In genomic region chr10:63491558-63492316, GRCh38 we compare ENCODE assay signal across 10 cellular contexts. TPM values are rescaled to one million over a fixed set of nuclear protein-coding genes. Genes with fewer than 3 reads are reported as not detected.
DNase-seq lines count a peak whose midpoint lies in the region; TF ChIP-seq lines count a peak whose summit lies in the region.
"Had no signal": no experiment of that assay in that cellular context is flagged by ENCODE, and none has a peak within 500 bp of the region (broad histone marks: within the 10 kb centered on the region; RNA-seq: fewer than 3 reads in every experiment).

No MANE protein-coding gene starts in this region.

- TF ChIP-seq CTCF in BJ (IDR thresholded peaks at IDR 0.05; ENCODE audit: insufficient read depth, low read depth, low read length) (no peak), fibroblast of pulmonary artery (IDR thresholded peaks at IDR 0.05; ENCODE audit: low read length, missing control alignments) (no peak), ovary (IDR thresholded peaks at IDR 0.05) (no peak)

- CTCF ChIA-PET in BJ (lab: Yijun Ruan, JAX): interaction anchor here (0.7 kb wide), 1 partner anchor 227 kb away, joined by 4 read pairs; no protein-coding TSS in a partner anchor

- DNase-seq in BJ (ENCODE audit: low read depth) (peak; percentile 35), OCI-M1 (lab: John Stamatoyannopoulos, UW) (peak; percentile 82), fibroblast of pulmonary artery (ENCODE audit: low read depth) (peak; percentile 96), ovary (peak in 3 of 5 donors; percentile 34 to 72 (median 40)), T-helper 2 cell (no peak), cerebellar cortex (ENCODE audit: low spot score) (no peak), DMS79 (lab: John Stamatoyannopoulos, UW) (no peak)
- DNase-seq in stimulated activated CD8-positive, alpha-beta memory T cell treated with anti-CD3 and anti-CD28 coated beads, Interleukin-4, amount 100 ng/mL, for 48 hours: no peak

- H3K27ac ChIP-seq in ovary: peak overlapping the region in 1 of 2 donors; percentile 42
- H3K27ac ChIP-seq: neutrophil had no signal

- H3K27me3 ChIP-seq in BJ (ENCODE audit: control insufficient read depth, insufficient read depth, low read length): no peaks in the 10 kb centered on the region
- no peaks in the 10 kb centered on the region for H3K27me3 ChIP-seq in ovary
- H3K27me3 ChIP-seq: dorsolateral prefrontal cortex, neutrophil had no signal

- H3K4me3 ChIP-seq in BJ (ENCODE audit: low read depth, low read length) (no peak overlapping the region), fibroblast of pulmonary artery (replicated peaks; ENCODE audit: low read depth, low read length) (peak overlapping the region; percentile 39), ovary (no peak overlapping the region)
- H3K4me3 ChIP-seq: dorsolateral prefrontal cortex had no signal

- H3K9me3 ChIP-seq in ovary: no peaks in the 10 kb centered on the region
- H3K9me3 ChIP-seq: neutrophil had no signal

- H3K36me3 ChIP-seq in BJ (ENCODE audit: control insufficient read depth, insufficient read depth, low read length): no peaks in the 10 kb centered on the region
- H3K36me3 ChIP-seq in ovary: no peaks in the 10 kb centered on the region
- H3K36me3 ChIP-seq: neutrophil had no signal

- intact Hi-C loops in ovary (cut with DNase I): no loop called here

- peaks cover 5% of the 10 kb centered on the region for H3K4me1 ChIP-seq in ovary (ENCODE audit: insufficient read depth)

- WGBS in ovary, 3 donors: 51 to 61% (median 55%) methylated on average over 8 of the region's 8 CpGs

- TF ChIP-seq POLR2A in ovary (IDR thresholded peaks at IDR 0.05): no peak

- POLR2A ChIA-PET in BJ (lab: Charles Lee): interaction anchor here (0.7 kb wide), 1 partner anchor 235 kb away, joined by 3 read pairs; no protein-coding TSS in a partner anchor

- no peak for TF ChIP-seq EP300 in ovary (IDR thresholded peaks at IDR 0.05)

RNA-seq across cellular contexts. Expression of gene JMJD1C, which starts 26.0 kb away (rescaled TPM):
- polyA plus RNA-seq in BJ (2011; rRNA removed): 14.2 and 26.2 TPM in 2 replicates
- polyA minus RNA-seq in BJ (2011; rRNA and poly(A)+ RNA removed): 25.7 and 32.3 TPM in 2 replicates
- total RNA-seq in ovary: 100 to 1,000 TPM in 2 of 7 donors, 10 to 100 TPM in 5; 70.9 to 140 (median 80.1) TPM
- 10 to 100 TPM; 45.4 to 46.4 TPM for polyA plus RNA-seq in ovary

RNA-seq across cellular contexts. Expression of gene REEP3, which starts 29.5 kb away (rescaled TPM):
- polyA plus RNA-seq in BJ (2011; rRNA removed) (8.3 and 18.9 TPM in 2 replicates), ovary (10 to 100 TPM in 1 of 2 donors, 1 to 10 TPM in 1; 9.3 to 18.4 TPM)
- polyA minus RNA-seq in BJ (2011; rRNA and poly(A)+ RNA removed): 10.0 and 11.7 TPM in 2 replicates
- 10 to 100 TPM; 21.4 to 30.5 (median 29.4) TPM for total RNA-seq in ovary

Comparison
In these comparisons a context has a peak if more than half of its experiments do, and no peak if none do; other contexts are left out.
1. DNase-seq: peak in BJ (single experiment), OCI-M1 (single experiment), fibroblast of pulmonary artery (single experiment) and ovary (3 of 5); none in T-helper 2 cell (0 of 5), cerebellar cortex (single experiment), DMS79 (single experiment) and stimulated activated CD8-positive, alpha-beta memory T cell treated with anti-CD3 and anti-CD28 coated beads, Interleukin-4, amount 100 ng/mL, for 48 hours (single experiment).